8 cellular contexts compared by ENCODE assay signal in genomic region chr16:57999366-57999970, GRCh38. TPM values are rescaled to one million over a fixed set of nuclear protein-coding genes. Genes with fewer than 3 reads are reported as not detected.
DNase-seq lines count a peak whose midpoint lies in the region; ATAC-seq and TF ChIP-seq lines count a peak whose summit lies in the region.

No MANE protein-coding gene starts in this region.

- peak overlapping the region; percentile 75 for H3K4me3 ChIP-seq in OCI-LY7 (ENCODE audit: low read depth, low read length, poor library complexity, severe bottlenecking)

- no peaks in the 10 kb centered on the region for H4K20me1 ChIP-seq in OCI-LY7 (ENCODE audit: insufficient read depth, low read length)

- DNase-seq in NCI-H510A treated with DMSO at 0.1 percent for 48 hours (lab: John Stamatoyannopoulos, UW) (peak; percentile 4), NCI-H510A (lab: John Stamatoyannopoulos, UW) (no peak), OCI-LY7 (ENCODE audit: low spot score) (peak; percentile 62), astrocyte of the hippocampus (ENCODE audit: low read depth, low spot score) (peak; percentile 54), kidney tubule cell (ENCODE audit: low spot score) (peak; percentile 52), posterior vena cava (ENCODE audit: low spot score) (no peak), DMS79 treated with DMSO at 0.1 percent for 48 hours (lab: John Stamatoyannopoulos, UW) (no peak)
- peak; percentile 43 to 50 for DNase-seq in stimulated activated naive CD8-positive, alpha-beta T cell treated with anti-CD3 and anti-CD28 coated beads, Interleukin-15, amount 100 ng/mL, for 72 hours

- intact Hi-C loops in OCI-LY7 (cut with micrococcal nuclease; ENCODE audit: unreplicated experiment): no loop called here
- intact Hi-C loops in posterior vena cava (cut with DNase I): loop anchor here in 1 of 2 donors (10.0 kb wide), 1 partner anchor 235 kb away; no protein-coding TSS in a partner anchor

- peak overlapping the region; percentile 34; the same call in 1 of the 2 replicates for H2AFZ ChIP-seq in OCI-LY7 (ENCODE audit: low read length)

- peaks cover 22% of the 10 kb centered on the region for H3K4me1 ChIP-seq in OCI-LY7 (ENCODE audit: insufficient read depth, low read length, poor library complexity, severe bottlenecking)

- H3K27ac Mint-ChIP-seq in stimulated activated naive CD8-positive, alpha-beta T cell treated with anti-CD3 and anti-CD28 coated beads, Interleukin-15, amount 100 ng/mL, for 72 hours: peak overlapping the region; percentile 79 to 85

- H3K36me3 ChIP-seq in OCI-LY7 (ENCODE audit: insufficient read depth, low read length): peaks cover 24% of the 10 kb centered on the region

- peak overlapping the region; percentile 100 for H3K4me2 ChIP-seq in OCI-LY7 (ENCODE audit: low read length)

- peak; percentile 21 for ATAC-seq in stimulated activated naive CD8-positive, alpha-beta T cell treated with anti-CD3 and anti-CD28 coated beads, Interleukin-15, amount 100 ng/mL, for 72 hours

- H3K9me3 Mint-ChIP-seq in stimulated activated naive CD8-positive, alpha-beta T cell treated with anti-CD3 and anti-CD28 coated beads, Interleukin-15, amount 100 ng/mL, for 72 hours: no peaks in the 10 kb centered on the region

- peaks cover 4% of the 10 kb centered on the region; the same call in 1 of the 2 replicates for H3K79me2 ChIP-seq in OCI-LY7 (ENCODE audit: insufficient read depth, low read depth, low read length)

- peaks cover 79% of the 10 kb centered on the region for H3K4me1 Mint-ChIP-seq in stimulated activated naive CD8-positive, alpha-beta T cell treated with anti-CD3 and anti-CD28 coated beads, Interleukin-15, amount 100 ng/mL, for 72 hours

- POLR2A ChIA-PET in OCI-LY7 (lab: Charles Lee): interaction anchor here (1.5 kb wide), 1 partner anchor 130 kb away, joined by 4 read pairs; the partner anchor contains the start of gene CFAP20

- H3K9me2 ChIP-seq in OCI-LY7 (ENCODE audit: insufficient read depth, low read length): no peaks in the 10 kb centered on the region

- peak overlapping the region; percentile 83 for H3K27ac ChIP-seq in OCI-LY7 (ENCODE audit: low read depth, low read length, poor library complexity, severe bottlenecking)

- H3K27me3 Mint-ChIP-seq in stimulated activated naive CD8-positive, alpha-beta T cell treated with anti-CD3 and anti-CD28 coated beads, Interleukin-15, amount 100 ng/mL, for 72 hours: no peaks in the 10 kb centered on the region

- no TSS peak for BruUV-seq in OCI-LY7 (replicated peaks; lab: Mats Ljungman, UMichigan)

- TF ChIP-seq CTCF in OCI-LY7 (conservative IDR thresholded peaks at IDR 0.05; ENCODE audit: low read length): peak; percentile 65

- peak overlapping the region; percentile 71 to 81 for H3K4me3 Mint-ChIP-seq in stimulated activated naive CD8-positive, alpha-beta T cell treated with anti-CD3 and anti-CD28 coated beads, Interleukin-15, amount 100 ng/mL, for 72 hours

- no peaks in the 10 kb centered on the region for H3K9me3 ChIP-seq in OCI-LY7 (ENCODE audit: low read length)

- CTCF ChIA-PET in OCI-LY7 (lab: Charles Lee; ENCODE audit: unreplicated experiment): no interaction called here

RNA-seq across cellular contexts. Expression of gene ZNF319, which starts 1.0 kb away (rescaled TPM):
- 4.2 and 4.7 TPM in 2 replicates for total RNA-seq in OCI-LY7 (2014; rRNA removed; shearing (Covaris generic))
- total RNA-seq in OCI-LY7 (2022) (12.7 and 13.0 TPM in 2 replicates), posterior vena cava (1 to 10 TPM; 7.1 to 7.5 TPM)

RNA-seq across cellular contexts. Expression of gene USB1, which starts 1.7 kb away (rescaled TPM):
- total RNA-seq in OCI-LY7 (2014; rRNA removed; shearing (Covaris generic)): 10.4 and 12.5 TPM in 2 replicates
- total RNA-seq in OCI-LY7 (2022) (39.5 and 48.3 TPM in 2 replicates), posterior vena cava (10 to 100 TPM; 34.1 to 39.0 TPM)

RNA-seq across cellular contexts. Expression of gene MMP15, which starts 26.1 kb away (rescaled TPM):
- total RNA-seq in OCI-LY7 (2014; rRNA removed; shearing (Covaris generic)): not detected in 2 replicates
- total RNA-seq in OCI-LY7 (2022) (0.18 and 0.21 TPM in 2 replicates), posterior vena cava (1 to 10 TPM; 4.4 to 5.8 TPM)

RNA-seq across cellular contexts. Expression of gene CNGB1, which starts 28.5 kb away (rescaled TPM):
- total RNA-seq in OCI-LY7 (2014; rRNA removed; shearing (Covaris generic)): not detected in 2 replicates
- total RNA-seq in OCI-LY7 (2022): not detected in 2 replicates
- total RNA-seq in posterior vena cava: not detected

Comparison
In these comparisons a context has a peak if more than half of its experiments do, and no peak if none do; other contexts are left out.
1. DNase-seq: peak in NCI-H510A treated with DMSO at 0.1 percent for 48 hours (single experiment), OCI-LY7 (single experiment), astrocyte of the hippocampus (single experiment), kidney tubule cell (single experiment) and stimulated activated naive CD8-positive, alpha-beta T cell treated with anti-CD3 and anti-CD28 coated beads, Interleukin-15, amount 100 ng/mL, for 72 hours (2 of 2); none in NCI-H510A (single experiment), posterior vena cava (single experiment) and DMS79 treated with DMSO at 0.1 percent for 48 hours (single experiment).
2. RNA of gene MMP15, which starts 26.1 kb away (total RNA-seq): 4.4 to 5.8 TPM in posterior vena cava; 0.18 to 0.21 TPM in OCI-LY7; every median in the first group is over 4 times any median in the second.